ENCODE assay signal across 36 cellular contexts in genomic region chr16:57738844-57739243, GRCh38.
"Had no signal": no experiment of that assay in that cellular context is flagged by ENCODE, and none has a peak within 500 bp of the region (broad histone marks: within the 10 kb centered on the region; RNA-seq: fewer than 3 reads in every experiment).

No MANE protein-coding gene starts in this region.

- H3K27me3 ChIP-seq: ascending aorta, cardiac muscle cell, Peyer's patch had no signal

- H3K36me3 ChIP-seq: cardiac muscle cell, Peyer's patch had no signal

- H3K9me3 ChIP-seq: ascending aorta, Peyer's patch had no signal

- ATAC-seq: activated CD8-positive, alpha-beta T cell treated with anti-CD3 and anti-CD28 coated beads for 36 hours; activated T-cell treated with anti-CD3 and anti-CD28 coated beads, Interleukin-2, amount 50 U/mL, for 72 hours; activated T-helper 17 cell treated with anti-CD3 and anti-CD28 coated beads, Interleukin-2, amount 50 U/mL, for 72 hours; PC-3 had no signal

- H3K4me3 ChIP-seq: ascending aorta, cardiac muscle cell, Peyer's patch had no signal

- DNase-seq: activated B cell treated with CpG ODN at 0.5 μM for 24 hours; activated CD4-positive, alpha-beta T cell treated with anti-CD3 and anti-CD28 coated beads for 48 hours; activated CD4-positive, alpha-beta T cell treated with anti-CD3 and anti-CD28 coated beads, Interleukin-2, amount 50 U/mL, for 4 hours; activated CD4-positive, CD25-positive, alpha-beta regulatory T cell treated with anti-CD3 and anti-CD28 coated beads, Interleukin-2, amount 50 U/mL, for 72 hours; activated CD8-positive, alpha-beta T cell treated with anti-CD3 and anti-CD28 coated beads for 36 hours; activated gamma-delta T cell; activated naive CD4-positive, alpha-beta T cell treated with Interleukin-2 at 50 U/mL for 16 hours; activated naive CD8-positive, alpha-beta T cell treated with anti-CD3 and anti-CD28 coated beads, Interleukin-2, amount 10 ng/mL, durations not matched to agents 7 days and 5 days; activated T-cell treated with anti-CD3 and anti-CD28 coated beads, Interleukin-2, amount 50 U/mL, for 1 hour; activated T-cell treated with anti-CD3 and anti-CD28 coated beads, Interleukin-2, amount 50 U/mL, for 72 hours; amygdala; Kasumi-1; KBM-7; MM.1S; MV-4-11; NCI-H1092; NCI-H1417; NCI-H146; NCI-H187; NCI-H2029 treated with DMSO at 0.1 percent for 48 hours; NCI-H2107; NCI-H2171; NCI-H510A treated with DMSO at 0.1 percent for 48 hours; NCI-H69; NK-92 treated with Interleukin-12 subunit alpha and Interleukin-12 subunit beta, amount 100 ng/mL, for 24 hours; PC-3; Peyer's patch; RPMI8226; SW 1271; T-helper 1 cell; T-helper 2 cell; T-helper 9 cell had no signal

- H3K27ac ChIP-seq: ascending aorta, cardiac muscle cell, Peyer's patch, VCaP had no signal
